Comparison of ENCODE assay signal across 8 cellular contexts in the genomic region with DNA sequence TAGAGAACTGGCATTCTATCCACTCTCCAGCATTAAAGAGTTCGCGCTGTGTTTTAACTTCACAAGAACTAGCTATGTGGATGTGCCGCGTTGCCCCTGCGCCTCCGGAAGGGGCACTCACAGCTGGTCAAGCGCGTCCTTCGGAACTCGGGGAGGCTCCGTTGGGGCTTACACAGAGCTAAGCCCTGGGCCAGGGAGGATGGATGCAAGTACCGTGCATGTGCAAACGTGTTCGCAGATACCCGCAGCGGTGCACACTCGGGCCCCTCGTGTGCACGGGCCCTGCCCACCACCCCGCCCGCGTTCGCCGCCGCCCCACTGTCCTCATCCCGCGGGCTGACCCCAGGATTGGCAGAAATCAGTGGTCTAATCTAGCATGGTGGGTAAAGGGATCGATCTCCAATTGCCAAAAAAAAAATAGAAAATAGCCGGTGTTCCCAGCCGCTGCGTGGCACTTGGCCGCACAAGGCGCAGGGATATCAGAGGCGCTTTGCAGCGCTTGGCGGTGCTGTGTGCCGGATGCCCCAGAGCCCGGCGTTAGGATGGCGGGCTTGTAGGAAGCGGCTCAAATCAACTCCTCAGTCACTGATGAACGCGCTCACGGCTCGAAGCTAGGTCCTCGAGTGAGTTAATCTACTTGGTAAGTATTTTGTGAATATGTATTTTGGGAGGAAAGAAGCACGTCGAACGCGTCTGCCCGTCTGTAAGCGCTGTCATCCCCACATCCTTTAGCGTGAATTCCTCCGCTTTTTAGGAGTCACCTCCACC. TPM values are rescaled to one million over a fixed set of nuclear protein-coding genes. Genes with fewer than 3 reads are reported as not detected.
DNase-seq lines count a peak whose midpoint lies in the region; ATAC-seq and TF ChIP-seq lines count a peak whose summit lies in the region.

No MANE protein-coding gene starts in this region.

- H3K9me3 Mint-ChIP-seq in dendritic cell treated with granulocyte-macrophage colony-stimulating factor and Interleukin-4, amounts not matched to agents 40 ng/mL and 50 ng/mL, for 4 days, result no peaks in the 10 kb centered on the region

- H3K36me3 Mint-ChIP-seq in dendritic cell treated with granulocyte-macrophage colony-stimulating factor and Interleukin-4, amounts not matched to agents 40 ng/mL and 50 ng/mL, for 4 days (ENCODE audit: low read depth), result no peaks in the 10 kb centered on the region

- intact Hi-C loops in dendritic cell treated with granulocyte-macrophage colony-stimulating factor and Interleukin-4, amounts not matched to agents 40 ng/mL and 50 ng/mL, for 4 days (cut with micrococcal nuclease), result no loop called here
- intact Hi-C loops in transverse colon (cut with DNase I; ENCODE audit: low total_unique reads), result no loop called here

- peaks cover 0 to 16% of the 10 kb centered on the region in 2 donors for H3K9me3 ChIP-seq in lung (ENCODE audit: control insufficient read depth in 2 of 2, insufficient read depth in 1 of 2, low read length in 1 of 2)
- no peaks in the 10 kb centered on the region for H3K9me3 ChIP-seq in transverse colon

- in situ Hi-C loops in transverse colon (cut with MboI; ENCODE audit: low pct_ligation_motif_present in 1 of 4, low pct_unique_long_range_greater_than_20kb in 1 of 4, low sequenced_read_pairs in 3 of 4), result no loop called here

- H3K4me1 Mint-ChIP-seq in dendritic cell treated with granulocyte-macrophage colony-stimulating factor and Interleukin-4, amounts not matched to agents 40 ng/mL and 50 ng/mL, for 4 days (ENCODE audit: low read depth), result peaks cover 22% of the 10 kb centered on the region

- no peak for TF ChIP-seq POLR2A in transverse colon (IDR thresholded peaks at IDR 0.05)

- H3K27ac ChIP-seq in lung (ENCODE audit: low read depth in 1 of 2, low read length in 1 of 2) (no peak overlapping the region), transverse colon (no peak overlapping the region)

- peak overlapping the region; percentile 17 for H3K4me3 ChIP-seq in lung
- H3K4me3 ChIP-seq in transverse colon, result peak overlapping the region; percentile 8 to 37 (median 25)

- TF ChIP-seq EP300 in transverse colon (IDR thresholded peaks at IDR 0.05; ENCODE audit: low read depth), result no peak

- H3K36me3 ChIP-seq in lung (ENCODE audit: control insufficient read depth in 2 of 2, insufficient read depth in 2 of 2, low read length in 2 of 2) (no peaks in the 10 kb centered on the region), transverse colon (no peaks in the 10 kb centered on the region)

- peak; percentile 26 for DNase-seq in COR-L47 (lab: John Stamatoyannopoulos, UW)
- peak; percentile 53 for DNase-seq in M059J (ENCODE audit: low read depth)
- DNase-seq in lung (ENCODE audit: low spot score), result no peak
- no peak for DNase-seq in transverse colon
- DNase-seq in NCI-H2081 treated with DMSO at 0.1 percent for 48 hours (lab: John Stamatoyannopoulos, UW), result no peak

- H3K4me1 ChIP-seq in lung (ENCODE audit: control insufficient read depth in 2 of 2, insufficient read depth in 2 of 2, low read length in 2 of 2) (peaks cover 14 to 31% of the 10 kb centered on the region in 2 donors), transverse colon (peaks cover 0 to 59% (median 18%) of the 10 kb centered on the region in 4 donors)

- H3K27me3 Mint-ChIP-seq in dendritic cell treated with granulocyte-macrophage colony-stimulating factor and Interleukin-4, amounts not matched to agents 40 ng/mL and 50 ng/mL, for 4 days, result peaks cover 84% of the 10 kb centered on the region

- TF ChIP-seq CTCF in lung (IDR thresholded peaks at IDR 0.05; ENCODE audit: control extremely low read depth, extremely low read depth) (no peak), transverse colon (IDR thresholded peaks at IDR 0.05) (peak in 1 of 5 experiments; percentile 6)

- ATAC-seq in lung (ENCODE audit: insufficient read depth, low FRiP score) (no peak), HG02588 (IDR thresholded peaks at IDR 0.05; ENCODE audit: unreplicated experiment) (no peak), GM18858 (IDR thresholded peaks at IDR 0.05; ENCODE audit: unreplicated experiment) (no peak)

- 1 to 3% methylated on average over 54 of the region's 54 CpGs for WGBS in lung, 2 donors
- WGBS in transverse colon (ENCODE audit: low coverage in 1 of 2), 2 donors, result 3 to 17% methylated on average over 20 to 54 of the region's 54 CpGs

- H3K27me3 ChIP-seq in lung (ENCODE audit: control insufficient read depth, insufficient read depth) (no peaks in the 10 kb centered on the region), transverse colon (peaks cover 91% of the 10 kb centered on the region)

- H3K27ac Mint-ChIP-seq in dendritic cell treated with granulocyte-macrophage colony-stimulating factor and Interleukin-4, amounts not matched to agents 40 ng/mL and 50 ng/mL, for 4 days, result no peak overlapping the region

- peak overlapping the region; percentile 21 for H3K4me3 Mint-ChIP-seq in dendritic cell treated with granulocyte-macrophage colony-stimulating factor and Interleukin-4, amounts not matched to agents 40 ng/mL and 50 ng/mL, for 4 days

RNA-seq across cellular contexts. Expression of a gene that starts 1.0 kb away (rescaled TPM):
- total RNA-seq in M059J (2014; rRNA removed; shearing (Covaris generic)), result 5.3 and 7.9 TPM in 2 replicates
- 1 to 10 TPM; 1.2 to 1.7 TPM for total RNA-seq in lung
- under 1 TPM; 0.08 to 0.14 TPM for polyA plus RNA-seq in lung
- total RNA-seq in transverse colon, result under 1 TPM; 0.27 to 0.60 (median 0.43) TPM

Comparison
In these comparisons a context has a peak if more than half of its experiments do, and no peak if none do; other contexts are left out.
1. DNase-seq: peak in COR-L47 (single experiment) and M059J (single experiment); none in lung (single experiment), transverse colon (single experiment) and NCI-H2081 treated with DMSO at 0.1 percent for 48 hours (single experiment).